In the genomic region with DNA sequence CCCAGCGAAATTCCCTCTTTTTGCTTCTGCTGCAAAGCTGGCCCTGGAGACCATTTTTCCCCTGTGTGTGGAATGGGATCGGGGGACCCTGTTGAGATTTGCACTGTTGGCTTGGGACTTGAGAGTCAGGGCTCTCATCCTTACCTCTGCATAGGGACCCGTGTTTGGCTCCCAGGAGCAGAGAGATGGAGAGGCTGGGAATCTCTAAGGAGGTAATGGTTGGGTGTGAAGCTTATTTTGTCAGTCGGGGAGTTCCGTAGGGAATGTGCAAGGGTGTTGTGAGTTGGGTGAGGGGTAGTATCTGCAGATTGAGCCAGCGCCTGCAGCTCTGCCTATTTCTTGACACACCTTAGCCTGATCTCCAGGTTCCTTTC, we compare ENCODE assay signal across 14 cellular contexts. TPM values are rescaled to one million over a fixed set of nuclear protein-coding genes. Genes with fewer than 3 reads are reported as not detected.
A peak's percentile ranks its signal among the peaks of the same experiment; 100 is the strongest.
DNase-seq lines count a peak whose midpoint lies in the region; ATAC-seq, FAIRE-seq and TF ChIP-seq lines count a peak whose summit lies in the region.
"Had no signal": no experiment of that assay in that cellular context is flagged by ENCODE, and none has a peak within 500 bp of the region (broad histone marks: within the 10 kb centered on the region; RNA-seq: fewer than 3 reads in every experiment).

No MANE protein-coding gene starts in this region.

- no peak for TF ChIP-seq CTCF in right atrium auricular region (IDR thresholded peaks at IDR 0.05)
- TF ChIP-seq CTCF in fibroblast of lung (conservative IDR thresholded peaks at IDR 0.05 in 1 of 2, IDR thresholded peaks at IDR 0.05 in 1 of 2; ENCODE audit: low read depth in 1 of 2, low read length in 2 of 2), result no peak
- no peak for TF ChIP-seq CTCF in GM10248 (IDR thresholded peaks at IDR 0.05; ENCODE audit: control extremely low read depth, extremely low read depth, low read depth, missing control alignments)

- H2BK15ac ChIP-seq in neuronal stem cell (ENCODE audit: low read length), result no peak overlapping the region

- H3K4me1 ChIP-seq in right atrium auricular region (peaks cover 0 to 9% of the 10 kb centered on the region in 2 donors), fibroblast of lung (ENCODE audit: control insufficient read depth, extremely low read depth, insufficient read depth, low read length) (no peaks in the 10 kb centered on the region), neuronal stem cell (ENCODE audit: control insufficient read depth in 2 of 2, insufficient read depth in 1 of 2, low read depth in 1 of 2, low read length in 2 of 2) (peaks cover 0 to 7% of the 10 kb centered on the region in 2 donors)

- H2BK5ac ChIP-seq in neuronal stem cell (ENCODE audit: low read length), result no peak overlapping the region

- peak overlapping the region; percentile 87 to 95 for H3K4me3 ChIP-seq in right atrium auricular region
- H3K4me3 ChIP-seq in fibroblast of lung (replicated peaks in 1 of 4; ENCODE audit: control extremely low read depth in 1 of 4, insufficient read depth in 1 of 4, low read depth in 3 of 4, low read length in 4 of 4), result peak overlapping the region in 3 of 4 experiments; percentile 6 to 72 (median 27)
- H3K4me3 ChIP-seq in neuronal stem cell (ENCODE audit: low read length in 2 of 2), result no peak overlapping the region
- H3K4me3 ChIP-seq: esophagus squamous epithelium had no signal

- H3K27me3 ChIP-seq in right atrium auricular region (no peaks in the 10 kb centered on the region), fibroblast of lung (ENCODE audit: control insufficient read depth, insufficient read depth, low read length) (no peaks in the 10 kb centered on the region), neuronal stem cell (ENCODE audit: control insufficient read depth in 3 of 3, insufficient read depth in 3 of 3, low read depth in 1 of 3, low read length in 3 of 3) (peaks cover 55 to 100% (median 89%) of the 10 kb centered on the region in 3 experiments)

- intact Hi-C loops in cardiac septum (cut with DNase I), result loop anchor here (2.0 to 5.0 kb wide), 2 partner anchors 93 to 387 kb away; no protein-coding TSS in a partner anchor

- no peak overlapping the region for H2BK120ac ChIP-seq in neuronal stem cell (ENCODE audit: low read depth, low read length)

- H3K9me3 ChIP-seq in right atrium auricular region, result no peaks in the 10 kb centered on the region
- no peaks in the 10 kb centered on the region for H3K9me3 ChIP-seq in fibroblast of lung (ENCODE audit: control insufficient read depth, insufficient read depth, low read depth, low read length)
- H3K9me3 ChIP-seq in neuronal stem cell (replicated peaks in 1 of 2; ENCODE audit: control insufficient read depth in 2 of 2, insufficient read depth in 1 of 2, low read depth in 1 of 2, low read length in 2 of 2), result peaks cover 0 to 9% of the 10 kb centered on the region in 2 donors
- H3K9me3 ChIP-seq: esophagus squamous epithelium had no signal

- WGBS in neuronal stem cell (ENCODE audit: extremely low coverage in 2 of 2, insufficient read length in 2 of 2, insufficient replicate concordance in 1 of 2), 2 donors, result no CpG with 5 or more reads among the region's 6 CpGs

- peaks cover 17% of the 10 kb centered on the region for H3K79me2 ChIP-seq in fibroblast of lung (ENCODE audit: control insufficient read depth, insufficient read depth, low read length)

- H3K27ac ChIP-seq in right atrium auricular region, result peak overlapping the region; percentile 99 to 100
- H3K27ac ChIP-seq in fibroblast of lung (ENCODE audit: insufficient read depth, low read length), result no peak overlapping the region
- H3K27ac ChIP-seq in neuronal stem cell (replicated peaks; ENCODE audit: low read length), result no peak overlapping the region
- H3K27ac ChIP-seq: esophagus squamous epithelium had no signal

- H3K36me3 ChIP-seq in right atrium auricular region (peaks cover 69% of the 10 kb centered on the region), fibroblast of lung (ENCODE audit: control insufficient read depth, insufficient read depth, low read length) (peaks cover 2% of the 10 kb centered on the region), neuronal stem cell (replicated peaks in 1 of 2; ENCODE audit: control insufficient read depth in 2 of 2, insufficient read depth in 2 of 2, low read length in 2 of 2) (no peaks in the 10 kb centered on the region)
- H3K36me3 ChIP-seq: esophagus squamous epithelium had no signal

- H3K4me2 ChIP-seq in fibroblast of lung (ENCODE audit: extremely low read depth, insufficient read depth, low read length), result peak overlapping the region; percentile 32
- no peak overlapping the region for H3K4me2 ChIP-seq in neuronal stem cell (ENCODE audit: insufficient read depth, low read length, poor library complexity, severe bottlenecking)

- no peak for FAIRE-seq in GM12891 (lab: Jason Lieb, UNC)

- DNase-seq in right atrium auricular region (ENCODE audit: low spot score), result no peak
- no peak for DNase-seq in cardiac septum (ENCODE audit: low spot score)
- no peak for DNase-seq in fibroblast of lung (ENCODE audit: low read depth in 2 of 2)
- no peak for DNase-seq in neuronal stem cell (ENCODE audit: low spot score)
- DNase-seq in CD1c-positive myeloid dendritic cell (ENCODE audit: extremely low spot score), result no peak
- no peak for DNase-seq in GM12891 (ENCODE audit: insufficient read length, low spot score)
- no peak for DNase-seq in GM10248 (ENCODE audit: extremely low spot score)
- DNase-seq: activated CD4-positive, alpha-beta T cell treated with anti-CD3 and anti-CD28 coated beads, Interleukin-2, amount 50 U/mL, for 1 hour; activated effector memory CD4-positive, alpha-beta T cell treated with anti-CD3 and anti-CD28 coated beads, Interleukin-2, amount 50 U/mL, for 16 hours; cerebellar nuclear complex; esophagus squamous epithelium; NCI-H2029; NCI-H69 had no signal

- CTCF ChIA-PET in GM10248 (lab: Yijun Ruan, JAX), result interaction anchor here (0.8 kb wide), 1 partner anchor 9 kb away, joined by 3 read pairs; no protein-coding TSS in a partner anchor

- no peak for TF ChIP-seq POLR2A in GM12891 (IDR thresholded peaks at IDR 0.05; ENCODE audit: low read depth, low read length)

- H4K91ac ChIP-seq in neuronal stem cell (ENCODE audit: low read depth, low read length, poor library complexity), result no peak overlapping the region

- no peak overlapping the region for H4K8ac ChIP-seq in neuronal stem cell (ENCODE audit: low read depth, low read length)

- no peak overlapping the region for H2AK5ac ChIP-seq in neuronal stem cell (ENCODE audit: low read depth, low read length)

- no peak overlapping the region for H2BK12ac ChIP-seq in neuronal stem cell (ENCODE audit: low read length)

- H4K20me1 ChIP-seq in fibroblast of lung (ENCODE audit: control insufficient read depth, extremely low read depth, insufficient read depth, low read length), result no peaks in the 10 kb centered on the region

- H3K9ac ChIP-seq in fibroblast of lung (ENCODE audit: insufficient read depth, low read length) (no peak overlapping the region), neuronal stem cell (ENCODE audit: low read depth, low read length, poor library complexity) (no peak overlapping the region)

- H3K14ac ChIP-seq in neuronal stem cell (ENCODE audit: low read length), result no peak overlapping the region

- POLR2A ChIA-PET in GM10248 (lab: Yijun Ruan, JAX), result no interaction called here

- peak overlapping the region; percentile 58 for H3K23ac ChIP-seq in neuronal stem cell (ENCODE audit: low read depth, low read length, poor library complexity)

- H3K79me1 ChIP-seq in neuronal stem cell (ENCODE audit: low read depth, low read length), result peaks cover 1% of the 10 kb centered on the region

- H3K18ac ChIP-seq in neuronal stem cell (ENCODE audit: low read length), result no peak overlapping the region

- no peak overlapping the region for H2AFZ ChIP-seq in fibroblast of lung (ENCODE audit: low read length)
- H2AFZ ChIP-seq in neuronal stem cell (ENCODE audit: low read length), result no peak overlapping the region

- no peak overlapping the region for H3K4ac ChIP-seq in neuronal stem cell (ENCODE audit: low read length)

- no peak for ATAC-seq in GM18517 (IDR thresholded peaks at IDR 0.05; ENCODE audit: unreplicated experiment)

TF ChIP-seq in GM12891, 5 proteins besides CTCF, POLR2A, EP300 and RAD21:
- TF ChIP-seq SPI1 (IDR thresholded peaks at IDR 0.05; ENCODE audit: low read depth, low read length), result no peak
- no peak for TF ChIP-seq TAF1 (IDR thresholded peaks at IDR 0.05; ENCODE audit: low read depth, low read length)
- no peak for TF ChIP-seq PAX5 (IDR thresholded peaks at IDR 0.05; ENCODE audit: insufficient read depth, low read length, severe bottlenecking)
- TF ChIP-seq POU2F2 (IDR thresholded peaks at IDR 0.05; ENCODE audit: low read depth, low read length), result no peak
- TF ChIP-seq POLR2AphosphoS5 (IDR thresholded peaks at IDR 0.05; ENCODE audit: low read depth, low read length), result no peak

RNA-seq across cellular contexts. Expression of gene GATA6, which starts 4.5 kb away (rescaled TPM):
- total RNA-seq in right atrium auricular region (10 to 100 TPM; 88.7 to 95.5 TPM), cardiac septum (76.2 TPM), fibroblast of lung (6.3 and 10.0 TPM in 2 replicates)
- polyA plus RNA-seq in fibroblast of lung, result 1.4 and 4.1 TPM in 2 replicates
- polyA plus RNA-seq in fibroblast of lung (2012), result 2.1 and 5.7 TPM in 2 replicates
- polyA minus RNA-seq in fibroblast of lung (ENCODE audit: low replicate concordance), result 0.31 and 1.1 TPM in 2 replicates
- polyA plus RNA-seq in neuronal stem cell (2013, experiment 1 of 2), result 0.04 TPM
- polyA plus RNA-seq in neuronal stem cell (2013, experiment 2 of 2), result 0.03 TPM
- polyA plus RNA-seq in GM12891 (2012; ENCODE audit: low read depth, missing spikeins), result 0.03 TPM

Comparison
In these comparisons a context has a peak if more than half of its experiments do, and no peak if none do; other contexts are left out.
1. H3K27ac ChIP-seq: peak in right atrium auricular region (2 of 2); none in fibroblast of lung (single experiment) and neuronal stem cell (single experiment).
2. H3K4me3 ChIP-seq: peak in right atrium auricular region (2 of 2) and fibroblast of lung (3 of 4); none in neuronal stem cell (0 of 2).